In genomic region chr2:200964498-200964897, GRCh38 we compare ENCODE assay signal across 8 cellular contexts. TPM values are rescaled to one million over a fixed set of nuclear protein-coding genes. Genes with fewer than 3 reads are reported as not detected.
DNase-seq lines count a peak whose midpoint lies in the region; TF ChIP-seq lines count a peak whose summit lies in the region.

No MANE protein-coding gene starts in this region.

- H3K27ac ChIP-seq in Karpas-422 (ENCODE audit: low read length) (peak overlapping the region; percentile 44), coronary artery (no peak overlapping the region)

- H3K27me3 ChIP-seq in Karpas-422 (ENCODE audit: low read length) = no peaks in the 10 kb centered on the region

- peaks cover 13% of the 10 kb centered on the region for H3K36me3 ChIP-seq in Karpas-422 (ENCODE audit: insufficient read depth, low read length)

- no peaks in the 10 kb centered on the region for H3K9me3 ChIP-seq in Karpas-422 (ENCODE audit: low read length)

- H3K4me3 ChIP-seq in Karpas-422 (ENCODE audit: low read length) (peak overlapping the region; percentile 73), coronary artery (peak overlapping the region; percentile 79)

- H3K79me2 ChIP-seq in Karpas-422 (ENCODE audit: low read length) = peaks cover 87% of the 10 kb centered on the region

- H2AFZ ChIP-seq in Karpas-422 (ENCODE audit: low read length) = no peak overlapping the region

- H3K9me2 ChIP-seq in Karpas-422 (replicated peaks; ENCODE audit: insufficient read depth, low read length) = no peaks in the 10 kb centered on the region

- DNase-seq in CD14-positive monocyte (ENCODE audit: low spot score) = no peak
- no peak for DNase-seq in Karpas-422
- no peak for DNase-seq in coronary artery (ENCODE audit: low spot score)
- no peak for DNase-seq in nephron progenitor cell
- no peak for DNase-seq in NCI-H1092 (lab: John Stamatoyannopoulos, UW)
- no peak for DNase-seq in COLO829 (ENCODE audit: low spot score)
- no peak for DNase-seq in stimulated activated CD8-positive, alpha-beta memory T cell treated with anti-CD3 and anti-CD28 coated beads, Interleukin-4, amount 100 ng/mL, for 48 hours
- no peak for DNase-seq in posterior vena cava (ENCODE audit: low spot score)

- TF ChIP-seq CTCF in CD14-positive monocyte (IDR thresholded peaks at IDR 0.05) (no peak), coronary artery (IDR thresholded peaks at IDR 0.05) (no peak), nephron progenitor cell (IDR thresholded peaks at IDR 0.05) (no peak)

- H3K27me3 Mint-ChIP-seq in CD14-positive monocyte (ENCODE audit: low read depth in 3 of 3) (no peaks in the 10 kb centered on the region), nephron progenitor cell (ENCODE audit: low read depth, poor library complexity) (no peaks in the 10 kb centered on the region)

- H3K36me3 Mint-ChIP-seq in CD14-positive monocyte = peaks cover 1 to 9% of the 10 kb centered on the region in 2 donors
- peaks cover 14% of the 10 kb centered on the region for H3K36me3 Mint-ChIP-seq in nephron progenitor cell (ENCODE audit: low read depth)

- H3K27ac Mint-ChIP-seq in CD14-positive monocyte = peak overlapping the region in 5 of 7 donors; percentile 20 to 97 (median 58)
- peak overlapping the region; percentile 4 for H3K27ac Mint-ChIP-seq in nephron progenitor cell

- intact Hi-C loops in CD14-positive monocyte (cut with micrococcal nuclease) = loop anchor here (5.0 to 10.0 kb wide), 4 partner anchors 103 to 220 kb away; partner anchors contain the start of genes CASP10 (in 1 of the 2) and CFLAR (in 1 of the 2)
- intact Hi-C loops in posterior vena cava (cut with DNase I) = no loop called here

- H3K4me3 Mint-ChIP-seq in CD14-positive monocyte (peak overlapping the region; percentile 93 to 95), nephron progenitor cell (peak overlapping the region; percentile 98)

- no peaks in the 10 kb centered on the region; the same call in 1 of the 2 replicates for H4K20me1 ChIP-seq in Karpas-422 (ENCODE audit: insufficient read depth, low read depth, low read length)

- H3K4me2 ChIP-seq in Karpas-422 (ENCODE audit: low read depth, low read length, poor library complexity, severe bottlenecking) = peak overlapping the region; percentile 82

- peaks cover 60% of the 10 kb centered on the region for H3K4me1 ChIP-seq in Karpas-422 (ENCODE audit: low read length)

- peaks cover 0 to 2% (median 0%) of the 10 kb centered on the region in 7 donors for H3K9me3 Mint-ChIP-seq in CD14-positive monocyte
- no peaks in the 10 kb centered on the region for H3K9me3 Mint-ChIP-seq in nephron progenitor cell

- peak overlapping the region; percentile 80 for H3K9ac ChIP-seq in Karpas-422 (ENCODE audit: low read length)

- H3K4me1 Mint-ChIP-seq in CD14-positive monocyte = peaks cover 45% of the 10 kb centered on the region
- peaks cover 48% of the 10 kb centered on the region for H3K4me1 Mint-ChIP-seq in nephron progenitor cell

RNA-seq across cellular contexts. Expression of gene ORC2, which starts 1.0 kb away (rescaled TPM):
- 1 to 10 TPM; 3.1 to 3.9 TPM for polyA plus RNA-seq in CD14-positive monocyte
- total RNA-seq in Karpas-422 (2014; rRNA removed; shearing (Covaris generic); ENCODE audit: low replicate concordance) = 23.2 and 38.5 TPM in 2 replicates
- 10 to 100 TPM; 19.2 to 21.3 TPM for total RNA-seq in posterior vena cava

Comparison
In these comparisons a context has a peak if more than half of its experiments do, and no peak if none do; other contexts are left out.
1. intact Hi-C loops: an anchor here in CD14-positive monocyte (5.0 to 10.0 kb wide); none called in posterior vena cava.